ENCODE assay signal across 14 cellular contexts in the genomic region with DNA sequence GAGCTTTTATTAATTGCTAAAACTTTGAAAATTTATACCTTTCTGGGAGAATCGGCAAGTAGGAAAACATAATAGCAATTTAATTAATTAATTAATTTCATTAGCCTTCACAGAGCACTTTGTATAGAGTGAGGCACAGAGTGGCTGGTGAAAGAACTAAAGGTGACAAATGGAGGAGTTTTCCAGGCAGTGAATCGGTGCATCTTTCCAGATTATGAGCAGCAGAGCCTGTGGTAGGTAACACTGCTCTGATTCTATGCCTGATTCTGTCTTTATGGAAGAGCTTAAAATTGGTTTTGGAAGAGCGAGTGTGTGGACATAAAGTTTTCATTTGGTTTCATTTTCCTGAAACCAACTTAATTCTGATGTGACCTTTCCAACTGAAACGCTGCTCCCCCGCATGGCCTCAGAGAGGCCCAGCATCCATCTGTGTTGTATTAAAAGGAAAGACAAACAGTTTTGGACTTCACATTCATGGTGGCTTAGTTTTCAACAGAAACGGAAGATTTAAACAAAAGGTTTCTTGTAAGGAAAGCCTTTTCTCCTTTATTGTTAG.
A peak's percentile ranks its signal among the peaks of the same experiment; 100 is the strongest.
DNase-seq lines count a peak whose midpoint lies in the region; ATAC-seq, FAIRE-seq and TF ChIP-seq lines count a peak whose summit lies in the region.
"Had no signal": no experiment of that assay in that cellular context is flagged by ENCODE, and none has a peak within 500 bp of the region (broad histone marks: within the 10 kb centered on the region; RNA-seq: fewer than 3 reads in every experiment).

No MANE protein-coding gene starts in this region.

- H3K36me3 ChIP-seq in endothelial cell of umbilical vein (ENCODE audit: control insufficient read depth in 2 of 2, extremely low read depth in 1 of 2, insufficient read depth in 2 of 2, low read length in 2 of 2) (no peaks in the 10 kb centered on the region), neuronal stem cell (replicated peaks in 1 of 2; ENCODE audit: control insufficient read depth in 2 of 2, insufficient read depth in 2 of 2, low read length in 2 of 2) (no peaks in the 10 kb centered on the region)

- POLR2A ChIA-PET in endothelial cell of umbilical vein (lab: Charles Lee), result no interaction called here

- H3K18ac ChIP-seq in neuronal stem cell (ENCODE audit: low read length), result no peak overlapping the region

- peak in 1 of 2 donors; percentile 8 for TF ChIP-seq CTCF in endothelial cell of umbilical vein (IDR thresholded peaks at IDR 0.05; ENCODE audit: extremely low read depth in 1 of 2, insufficient read depth in 1 of 2, low read depth in 1 of 2, low read length in 2 of 2)

- H3K4ac ChIP-seq in neuronal stem cell (ENCODE audit: low read length), result no peak overlapping the region

- no peak overlapping the region for H3K27ac ChIP-seq in endothelial cell of umbilical vein (ENCODE audit: insufficient read depth, low read depth, low read length)
- no peak overlapping the region for H3K27ac ChIP-seq in neuronal stem cell (replicated peaks; ENCODE audit: low read length)
- H3K27ac ChIP-seq: KMS-11 had no signal

- no peak overlapping the region for H3K4me3 ChIP-seq in endothelial cell of umbilical vein (replicated peaks in 1 of 3; ENCODE audit: insufficient read depth in 1 of 3, low read depth in 1 of 3, low read length in 3 of 3)
- H3K4me3 ChIP-seq in neuronal stem cell (ENCODE audit: low read length in 2 of 2), result no peak overlapping the region

- no peaks in the 10 kb centered on the region for H3K79me2 ChIP-seq in endothelial cell of umbilical vein (ENCODE audit: control insufficient read depth, insufficient read depth, low read length)

- H3K9ac ChIP-seq in endothelial cell of umbilical vein (replicated peaks; ENCODE audit: extremely low read depth, insufficient read depth, low read length) (no peak overlapping the region), neuronal stem cell (ENCODE audit: low read depth, low read length, poor library complexity) (no peak overlapping the region)
- H3K9ac ChIP-seq: KMS-11 had no signal

- no peaks in the 10 kb centered on the region for H3K9me1 ChIP-seq in endothelial cell of umbilical vein (replicated peaks; ENCODE audit: control insufficient read depth, extremely low read depth, insufficient read depth, low read length)

- no peak for FAIRE-seq in endothelial cell of umbilical vein (lab: Jason Lieb, UNC)
- FAIRE-seq: GM18507 had no signal

- no peak overlapping the region for H2BK15ac ChIP-seq in neuronal stem cell (ENCODE audit: low read length)

- peaks cover 2% of the 10 kb centered on the region for H3K4me1 ChIP-seq in endothelial cell of umbilical vein (ENCODE audit: control insufficient read depth, extremely low read depth, insufficient read depth, low read length)
- H3K4me1 ChIP-seq in neuronal stem cell (ENCODE audit: control insufficient read depth in 2 of 2, insufficient read depth in 1 of 2, low read depth in 1 of 2, low read length in 2 of 2), result peaks cover 1 to 4% of the 10 kb centered on the region in 2 donors

- H2BK120ac ChIP-seq in neuronal stem cell (ENCODE audit: low read depth, low read length), result no peak overlapping the region

- H4K20me1 ChIP-seq in endothelial cell of umbilical vein (replicated peaks; ENCODE audit: control insufficient read depth, extremely low read depth, insufficient read depth, low read length), result no peaks in the 10 kb centered on the region

- ATAC-seq in HG03565 (IDR thresholded peaks at IDR 0.05; ENCODE audit: unreplicated experiment), result no peak
- ATAC-seq: T-cell had no signal

- no peak overlapping the region for H3K23ac ChIP-seq in neuronal stem cell (ENCODE audit: low read depth, low read length, poor library complexity)

- no peaks in the 10 kb centered on the region for H3K79me1 ChIP-seq in neuronal stem cell (ENCODE audit: low read depth, low read length)

- H2BK12ac ChIP-seq in neuronal stem cell (ENCODE audit: low read length), result no peak overlapping the region

- H2AFZ ChIP-seq in endothelial cell of umbilical vein (ENCODE audit: low read depth, low read length) (peak overlapping the region; percentile 87), neuronal stem cell (ENCODE audit: low read length) (peak overlapping the region; percentile 79)

- no peaks in the 10 kb centered on the region for H3K9me3 ChIP-seq in endothelial cell of umbilical vein (replicated peaks; ENCODE audit: control insufficient read depth, insufficient read depth, low read length)
- no peaks in the 10 kb centered on the region for H3K9me3 ChIP-seq in neuronal stem cell (replicated peaks in 1 of 2; ENCODE audit: control insufficient read depth in 2 of 2, insufficient read depth in 1 of 2, low read depth in 1 of 2, low read length in 2 of 2)

- dilution Hi-C loops in endothelial cell of umbilical vein (cut with MboI; ENCODE audit: extremely low pct_ligation_motif_present, low sequenced_read_pairs), result no loop called here

- no CpG with 5 or more reads among the region's 6 CpGs for WGBS in neuronal stem cell (ENCODE audit: extremely low coverage in 2 of 2, insufficient read length in 2 of 2, insufficient replicate concordance in 1 of 2), 2 donors

- H3K4me2 ChIP-seq in endothelial cell of umbilical vein (ENCODE audit: insufficient read depth, low read length) (peak overlapping the region; percentile 72), neuronal stem cell (ENCODE audit: insufficient read depth, low read length, poor library complexity, severe bottlenecking) (no peak overlapping the region)
- H3K4me2 ChIP-seq: KMS-11 had no signal

- intact Hi-C loops in endothelial cell of umbilical vein (cut with micrococcal nuclease), result no loop called here

- DNase-seq in Daoy (ENCODE audit: low read depth), result peak; percentile 13
- peak; percentile 91 for DNase-seq in OCI-M1 (lab: John Stamatoyannopoulos, UW)
- peak; percentile 18 for DNase-seq in endothelial cell of umbilical vein (ENCODE audit: low read depth, low spot score)
- no peak for DNase-seq in neuronal stem cell (ENCODE audit: low spot score)
- no peak for DNase-seq in NCI-H1105 treated with DMSO at 0.1 percent for 48 hours (lab: John Stamatoyannopoulos, UW)
- DNase-seq in superior temporal gyrus (ENCODE audit: extremely low spot score), result no peak
- no peak for DNase-seq in iPS-NIHi7 (ENCODE audit: extremely low spot score)
- DNase-seq: COR-L47, NCI-H345, retina, T-cell had no signal

- H2AK5ac ChIP-seq in neuronal stem cell (ENCODE audit: low read depth, low read length), result no peak overlapping the region

- no peak for TF ChIP-seq POLR2A in endothelial cell of umbilical vein (IDR thresholded peaks at IDR 0.05; ENCODE audit: low read depth, low read length)

- H2BK5ac ChIP-seq in neuronal stem cell (ENCODE audit: low read length), result no peak overlapping the region

- H3K14ac ChIP-seq in neuronal stem cell (ENCODE audit: low read length), result no peak overlapping the region

- no peak overlapping the region for H4K8ac ChIP-seq in neuronal stem cell (ENCODE audit: low read depth, low read length)

- CTCF ChIA-PET in endothelial cell of umbilical vein (lab: Charles Lee), result interaction anchor here (1.1 to 1.3 kb wide), 3 partner anchors 21 to 103 kb away, joined by 3 to 9 read pairs (median 4); no protein-coding TSS in a partner anchor

- H4K91ac ChIP-seq in neuronal stem cell (ENCODE audit: low read depth, low read length, poor library complexity), result no peak overlapping the region

- H3K27me3 ChIP-seq in endothelial cell of umbilical vein (ENCODE audit: control insufficient read depth in 2 of 2, insufficient read depth in 2 of 2, low read length in 2 of 2), result no peaks in the 10 kb centered on the region
- no peaks in the 10 kb centered on the region for H3K27me3 ChIP-seq in neuronal stem cell (ENCODE audit: control insufficient read depth in 3 of 3, insufficient read depth in 3 of 3, low read depth in 1 of 3, low read length in 3 of 3)

- no TSS peak for BruUV-seq in endothelial cell of umbilical vein (replicated peaks; lab: Mats Ljungman, UMichigan)

TF ChIP-seq in endothelial cell of umbilical vein, 7 proteins besides CTCF, POLR2A, EP300 and RAD21:
- TF ChIP-seq FOS (IDR thresholded peaks at IDR 0.05; ENCODE audit: borderline replicate concordance, insufficient read depth, low read length), result no peak
- TF ChIP-seq POLR2AphosphoS5 (IDR thresholded peaks at IDR 0.05; ENCODE audit: insufficient read depth, low read depth, low read length), result no peak
- TF ChIP-seq, protein P1, sequence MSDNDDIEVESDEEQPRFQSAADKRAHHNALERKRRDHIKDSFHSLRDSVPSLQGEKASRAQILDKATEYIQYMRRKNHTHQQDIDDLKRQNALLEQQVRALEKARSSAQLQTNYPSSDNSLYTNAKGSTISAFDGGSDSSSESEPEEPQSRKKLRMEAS (IDR thresholded peaks at IDR 0.05; ENCODE audit: insufficient read depth, insufficient read length), result no peak
- no peak for TF ChIP-seq JUN (IDR thresholded peaks at IDR 0.05; ENCODE audit: borderline replicate concordance, insufficient read depth, insufficient read length, low read depth)

Comparison
In these comparisons a context has a peak if more than half of its experiments do, and no peak if none do; other contexts are left out.
1. DNase-seq: peak in Daoy (single experiment), OCI-M1 (single experiment) and endothelial cell of umbilical vein (single experiment); none in neuronal stem cell (single experiment), NCI-H1105 treated with DMSO at 0.1 percent for 48 hours (single experiment), superior temporal gyrus (single experiment) and iPS-NIHi7 (single experiment).